Comparison of ENCODE assay signal across 17 cellular contexts in the genomic region with DNA sequence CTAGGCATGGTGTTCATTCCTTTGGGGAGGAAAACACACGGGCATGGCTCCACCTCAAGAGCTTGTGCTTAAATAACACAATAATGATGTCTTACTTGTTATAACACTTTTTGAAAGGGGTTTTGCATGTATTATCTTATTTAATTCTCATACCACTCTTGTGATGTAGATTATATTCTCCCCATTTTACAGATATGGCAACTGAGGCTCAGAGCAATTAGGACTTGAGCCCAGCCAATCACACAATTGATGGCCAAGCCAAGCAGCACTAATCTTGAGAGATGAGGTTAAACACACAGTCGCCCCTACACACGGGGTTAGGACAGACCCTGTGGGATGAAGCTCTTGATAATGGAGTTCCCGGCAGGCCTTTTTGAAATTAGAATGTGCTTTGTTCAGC. TPM values are rescaled to one million over a fixed set of nuclear protein-coding genes. Genes with fewer than 3 reads are reported as not detected.
DNase-seq lines count a peak whose midpoint lies in the region; ATAC-seq, FAIRE-seq and TF ChIP-seq lines count a peak whose summit lies in the region.
"Had no signal": no experiment of that assay in that cellular context is flagged by ENCODE, and none has a peak within 500 bp of the region (broad histone marks: within the 10 kb centered on the region; RNA-seq: fewer than 3 reads in every experiment).

No MANE protein-coding gene starts in this region.

- BruUV-seq in HepG2 (replicated peaks; lab: Mats Ljungman, UMichigan): no TSS peak
- BruUV-seq in K562 (replicated peaks; lab: Mats Ljungman, UMichigan): no TSS peak

- DNase-seq in HepG2 (ENCODE audit: low spot score) (no peak), right lobe of liver (no peak), K562 (ENCODE audit: extremely low read depth in 1 of 4, low spot score in 3 of 4) (no peak)
- DNase-seq in activated T-cell treated with anti-CD3 and anti-CD28 coated beads, Interleukin-2, amount 50 U/mL, for 48 hours: no peak
- DNase-seq in activated T-cell treated with anti-CD3 and anti-CD28 coated beads, Interleukin-2, amount 50 U/mL, for 24 hours: no peak
- DNase-seq: DMS79 treated with DMSO at 0.1 percent for 48 hours, GF-D8 had no signal

- H3K4me3 ChIP-seq in HepG2 (replicated peaks in 1 of 3; ENCODE audit: insufficient read depth in 1 of 3, low read depth in 2 of 3, low read length in 3 of 3) (no peak overlapping the region), right lobe of liver (no peak overlapping the region), K562 (no peak overlapping the region), neutrophil (ENCODE audit: low read depth in 1 of 2, low read length in 1 of 2) (no peak overlapping the region)
- H3K4me3 ChIP-seq: A549; BLaER1 treated with 17β-estradiol and CSF1 and Interleukin-3, amounts not matched to agents 10 nM and 100 nM had no signal

- H3K4me3 Mint-ChIP-seq in activated T-cell treated with anti-CD3 and anti-CD28 coated beads, Interleukin-2, amount 50 U/mL, for 24 hours: no peak overlapping the region
- H3K4me3 Mint-ChIP-seq: B cell; CD4-positive, alpha-beta T cell; CD8-positive, alpha-beta T cell had no signal

- intact Hi-C loops in HepG2 (cut with micrococcal nuclease; ENCODE audit: unreplicated experiment): no loop called here
- intact Hi-C loops in right lobe of liver (cut with DNase I): no loop called here
- intact Hi-C loops in K562 (cut with micrococcal nuclease): no loop called here

- H3K9me3 ChIP-seq in HepG2 (ENCODE audit: low read length) (no peaks in the 10 kb centered on the region), right lobe of liver (no peaks in the 10 kb centered on the region), K562 (replicated peaks; ENCODE audit: control insufficient read depth, insufficient read depth, low read depth, low read length) (no peaks in the 10 kb centered on the region), neutrophil (no peaks in the 10 kb centered on the region)
- H3K9me3 ChIP-seq: A549, Caco-2 had no signal

- TF ChIP-seq POLR2A in HepG2 (IDR thresholded peaks at IDR 0.05; ENCODE audit: insufficient read depth in 1 of 2, low read depth in 2 of 2, low read length in 2 of 2) (no peak), right lobe of liver (IDR thresholded peaks at IDR 0.05) (no peak), K562 (conservative IDR thresholded peaks at IDR 0.05) (no peak)

- H3K9ac ChIP-seq in HepG2 (ENCODE audit: insufficient read depth, low read depth, low read length) (no peak overlapping the region), K562 (ENCODE audit: insufficient read depth in 1 of 2, low read depth in 2 of 2, low read length in 2 of 2) (no peak overlapping the region)
- H3K9ac ChIP-seq: BLaER1 treated with 17β-estradiol and CSF1 and Interleukin-3, amounts not matched to agents 10 nM and 100 nM had no signal

- H3K9me3 Mint-ChIP-seq in activated T-cell treated with anti-CD3 and anti-CD28 coated beads, Interleukin-2, amount 50 U/mL, for 24 hours: no peaks in the 10 kb centered on the region
- H3K9me3 Mint-ChIP-seq: CD4-positive, alpha-beta T cell; CD8-positive, alpha-beta T cell had no signal

- TF ChIP-seq EP300 in HepG2 (IDR thresholded peaks at IDR 0.05; ENCODE audit: low read depth in 2 of 2, low read length in 2 of 2): no peak
- no peak for TF ChIP-seq EP300 in HepG2 (CRISPR knock-in tag; IDR thresholded peaks at IDR 0.05; ENCODE audit: borderline replicate concordance)
- TF ChIP-seq EP300 in K562 (IDR thresholded peaks at IDR 0.05; ENCODE audit: low read length): no peak

- H3K27ac ChIP-seq in HepG2 (ENCODE audit: extremely low read length, insufficient read depth, low read length) (no peak overlapping the region), right lobe of liver (no peak overlapping the region), K562 (ENCODE audit: extremely low read depth, low read depth, low read length) (no peak overlapping the region), neutrophil (peak overlapping the region; percentile 53)
- H3K27ac ChIP-seq: 22Rv1; A549; BLaER1 treated with 17β-estradiol and CSF1 and Interleukin-3, amounts not matched to agents 10 nM and 100 nM; C4-2B had no signal

- H3K36me3 Mint-ChIP-seq in activated T-cell treated with anti-CD3 and anti-CD28 coated beads, Interleukin-2, amount 50 U/mL, for 24 hours (ENCODE audit: low read depth): peaks cover 69% of the 10 kb centered on the region

- no peaks in the 10 kb centered on the region for H3K4me1 ChIP-seq in HepG2 (ENCODE audit: insufficient read depth, low read length)
- H3K4me1 ChIP-seq in right lobe of liver: no peaks in the 10 kb centered on the region
- H3K4me1 ChIP-seq in K562 (replicated peaks in 1 of 2; ENCODE audit: control insufficient read depth in 2 of 2, insufficient read depth in 2 of 2, low read length in 2 of 2): peaks cover 7 to 10% of the 10 kb centered on the region in 2 experiments; a peak in 4 of 5 replicates
- peaks cover 16 to 19% of the 10 kb centered on the region in 2 experiments for H3K4me1 ChIP-seq in neutrophil (ENCODE audit: control insufficient read depth in 1 of 2, insufficient read depth in 1 of 2, low read depth in 1 of 2, low read length in 1 of 2)
- H3K4me1 ChIP-seq: A549, Caco-2 had no signal

- no peak for ATAC-seq in HepG2
- ATAC-seq in right lobe of liver: no peak
- ATAC-seq in K562: no peak
- ATAC-seq: CD8-positive, alpha-beta T cell had no signal

- TF ChIP-seq RAD21 in HepG2 (CRISPR knock-in tag; IDR thresholded peaks at IDR 0.05) (no peak), K562 (CRISPR knock-in tag; conservative IDR thresholded peaks at IDR 0.05 in 1 of 2, IDR thresholded peaks at IDR 0.05 in 1 of 2) (no peak)

- peaks cover 4% of the 10 kb centered on the region for H3K9me1 ChIP-seq in K562 (ENCODE audit: control insufficient read depth, insufficient read depth, low read length)

- FAIRE-seq in HepG2 (lab: Jason Lieb, UNC): no peak
- FAIRE-seq in K562 (lab: Jason Lieb, UNC): no peak
- FAIRE-seq: A549, D721Med had no signal

- peaks cover 12% of the 10 kb centered on the region for H3K27me3 Mint-ChIP-seq in activated T-cell treated with anti-CD3 and anti-CD28 coated beads, Interleukin-2, amount 50 U/mL, for 24 hours
- H3K27me3 Mint-ChIP-seq: B cell; CD4-positive, alpha-beta T cell had no signal

- H2AFZ ChIP-seq in HepG2 (ENCODE audit: low read length): no peak overlapping the region
- H2AFZ ChIP-seq in K562 (ENCODE audit: low read depth, low read length): no peak overlapping the region

- in situ Hi-C loops in HepG2 (cut with HindIII; ENCODE audit: extremely low pct_ligation_motif_present, low pct_unique_long_range_greater_than_20kb) (no loop called here), K562 (cut with MboI) (no loop called here)

- WGBS in HepG2 (ENCODE audit: low lambda C conversion rate): 92% methylated on average over 2 of the region's 4 CpGs
- 80% methylated on average over 3 of the region's 4 CpGs for WGBS in right lobe of liver (ENCODE audit: insufficient coverage, low coverage, low lambda C conversion rate, missing lambda C conversion rate)
- 70% methylated on average over 4 of the region's 4 CpGs for WGBS in K562 (ENCODE audit: insufficient coverage, low coverage, missing lambda C conversion rate)

- H3K79me2 ChIP-seq in HepG2 (ENCODE audit: insufficient read depth, low read length) (no peaks in the 10 kb centered on the region), K562 (ENCODE audit: control insufficient read depth, insufficient read depth, low read length) (peaks cover 5% of the 10 kb centered on the region; the same call in 2 of the 3 replicates)

- H3K36me3 ChIP-seq in HepG2 (replicated peaks in 1 of 2; ENCODE audit: control insufficient read depth in 1 of 2, insufficient read depth in 2 of 2, low read length in 2 of 2) (peaks cover 6 to 34% of the 10 kb centered on the region in 2 experiments; a peak in 3 of 5 replicates), right lobe of liver (peaks cover 0 to 6% (median 3%) of the 10 kb centered on the region in 4 donors), K562 (ENCODE audit: control insufficient read depth, insufficient read depth, low read length) (peaks cover 89% of the 10 kb centered on the region), neutrophil (peaks cover 79% of the 10 kb centered on the region)

- H3K4me2 ChIP-seq in HepG2 (ENCODE audit: low read depth, low read length): no peak overlapping the region
- H3K4me2 ChIP-seq in K562 (ENCODE audit: insufficient read depth, low read length): no peak overlapping the region
- H3K4me2 ChIP-seq: A549; BLaER1 treated with 17β-estradiol and CSF1 and Interleukin-3, amounts not matched to agents 10 nM and 100 nM had no signal

- peaks cover 12% of the 10 kb centered on the region for H3K4me1 Mint-ChIP-seq in activated T-cell treated with anti-CD3 and anti-CD28 coated beads, Interleukin-2, amount 50 U/mL, for 24 hours (ENCODE audit: low read depth)

- H3K27me3 ChIP-seq in HepG2 (ENCODE audit: control insufficient read depth in 1 of 2, insufficient read depth in 2 of 2, low read length in 2 of 2) (no peaks in the 10 kb centered on the region), right lobe of liver (no peaks in the 10 kb centered on the region), K562 (ENCODE audit: control insufficient read depth in 2 of 2, insufficient read depth in 2 of 2, low read length in 2 of 2) (no peaks in the 10 kb centered on the region), neutrophil (no peaks in the 10 kb centered on the region)

- POLR2A ChIA-PET in HepG2 (lab: Yijun Ruan, JAX): no interaction called here
- POLR2A ChIA-PET in K562 (lab: Yijun Ruan, JAX): interaction anchor here (0.6 to 1.3 kb wide), 6 partner anchors 9 to 264 kb away, joined by 3 to 5 read pairs (median 3); no protein-coding TSS in a partner anchor

- no peak for TF ChIP-seq CTCF in HepG2 (CRISPR knock-in tag; IDR thresholded peaks at IDR 0.05)
- TF ChIP-seq CTCF in right lobe of liver (IDR thresholded peaks at IDR 0.05): no peak
- no peak for TF ChIP-seq CTCF in K562 (IDR thresholded peaks at IDR 0.05 in 2 of 3, conservative IDR thresholded peaks at IDR 0.05 in 1 of 3; ENCODE audit: insufficient read depth in 2 of 3, low read depth in 1 of 3, low read length in 3 of 3)
- TF ChIP-seq CTCF in neutrophil (IDR thresholded peaks at IDR 0.05): no peak

- H3K27ac Mint-ChIP-seq in activated T-cell treated with anti-CD3 and anti-CD28 coated beads, Interleukin-2, amount 50 U/mL, for 24 hours: no peak overlapping the region
- H3K27ac Mint-ChIP-seq: B cell; CD4-positive, alpha-beta T cell; CD8-positive, alpha-beta T cell had no signal

- H4K20me1 ChIP-seq in HepG2 (ENCODE audit: insufficient read depth, low read length) (no peaks in the 10 kb centered on the region), K562 (replicated peaks; ENCODE audit: control insufficient read depth, insufficient read depth, low read length) (0 out of 2 replicates have a peak, but pooled peaks cover 7% of the 10 kb centered on the region)

- CTCF ChIA-PET in HepG2 (lab: Yijun Ruan, JAX; ENCODE audit: low intra/inter-chr PET ratio, low total read pairs): interaction anchor here (1.9 kb wide), 1 partner anchor 102 kb away, joined by 6 read pairs; no protein-coding TSS in a partner anchor
- CTCF ChIA-PET in K562 (lab: Yijun Ruan, JAX; ENCODE audit: low intra/inter-chr PET ratio): interaction anchor here (0.6 to 1.2 kb wide), 2 partner anchors 102 kb away, joined by 3 read pairs; no protein-coding TSS in a partner anchor

RNA-seq across cellular contexts. Expression of gene BCORL1, which starts 45.1 kb away (rescaled TPM):
- total RNA-seq in HepG2 (2016; rRNA removed; fragmentation: Illumina TruSeq; extraction: Trizol) (1.4 and 4.1 TPM in 2 replicates), right lobe of liver (1 to 10 TPM; 2.7 to 9.0 (median 4.8) TPM), K562 (2014; rRNA removed) (3.3 and 4.5 TPM in 2 replicates), K562 (2014; rRNA removed; fragmentation: Illumina TruSeq; extraction: Trizol) (1.4 and 2.1 TPM in 2 replicates), K562 (2015; rRNA removed; fragmentation: Illumina TruSeq; extraction: Trizol) (2.1 and 3.3 TPM in 2 replicates), K562 (2021) (26.2 and 29.6 TPM in 2 replicates)
- 1.1 and 1.2 TPM in 2 replicates for total RNA-seq in HepG2 (2016; cell fraction: cytosol; rRNA removed; fragmentation: Illumina TruSeq; extraction: Trizol; ENCODE audit: low read depth)
- 0.84 and 3.6 TPM in 2 replicates for total RNA-seq in HepG2 (2016; cell fraction: insoluble cytoplasmic fraction; rRNA removed; fragmentation: Illumina TruSeq; extraction: Trizol)
- total RNA-seq in HepG2 (2016; cell fraction: membrane; rRNA removed; fragmentation: Illumina TruSeq; extraction: Trizol): 2.2 and 2.8 TPM in 2 replicates
- 3.0 and 4.6 TPM in 2 replicates for total RNA-seq in HepG2 (2016; cell fraction: nucleus; rRNA removed; fragmentation: Illumina TruSeq; extraction: Trizol)
- polyA plus RNA-seq in HepG2 (2011; rRNA removed) (0.67 and 0.71 TPM in 2 replicates), K562 (2011; rRNA removed) (1.0 and 1.7 TPM in 2 replicates), K562 (2014; fragmentation: Illumina TruSeq; extraction: Trizol) (16.2 and 18.2 TPM in 2 replicates), K562 (2014; fragmentation: Nextera tagmentation; extraction: Ambion mirVana) (under 1 TPM; 0.48 to 0.55 TPM), K562 (2014; rRNA removed) (4.3 and 5.0 TPM in 2 replicates)
- polyA plus RNA-seq in HepG2 (2011; cell fraction: cytosol; rRNA removed): 0.45 and 0.51 TPM in 2 replicates
- 2.3 and 3.4 TPM in 2 replicates for polyA plus RNA-seq in HepG2 (2011; cell fraction: nucleus; rRNA removed)
- 4.1 and 4.2 TPM in 2 replicates for polyA plus RNA-seq in HepG2 (2012)
- 0.23 and 0.25 TPM in 2 replicates for polyA plus RNA-seq in HepG2 (2016; cell fraction: cytosol; fragmentation: Illumina TruSeq; extraction: Trizol; ENCODE audit: low read depth)
- 3.5 and 5.3 TPM in 2 replicates for polyA plus RNA-seq in HepG2 (2016; cell fraction: insoluble cytoplasmic fraction; fragmentation: Illumina TruSeq; extraction: Trizol; ENCODE audit: low read depth)
- polyA plus RNA-seq in HepG2 (2016; cell fraction: membrane; fragmentation: Illumina TruSeq; extraction: Trizol; ENCODE audit: low read depth): 0.49 and 0.65 TPM in 2 replicates
- 5.0 and 5.4 TPM in 2 replicates for polyA plus RNA-seq in HepG2 (2016; cell fraction: nucleus; fragmentation: Illumina TruSeq; extraction: Trizol; ENCODE audit: insufficient read depth, low read depth)
- polyA minus RNA-seq in HepG2 (2011; rRNA and poly(A)+ RNA removed; ENCODE audit: low replicate concordance): 1.6 and 3.1 TPM in 2 replicates
- 2.0 and 2.8 TPM in 2 replicates for polyA minus RNA-seq in HepG2 (2011; cell fraction: cytosol; rRNA and poly(A)+ RNA removed)
- 2.1 and 3.0 TPM in 2 replicates for polyA minus RNA-seq in HepG2 (2011; cell fraction: nucleus; rRNA and poly(A)+ RNA removed)
- 14.0 and 23.7 TPM in 2 replicates for total RNA-seq in K562 (2011; cell fraction: chromatin; rRNA removed; ENCODE audit: low replicate concordance)
- 8.3 TPM in 2 replicates for total RNA-seq in K562 (2011; cell fraction: nucleolus; rRNA removed)
- total RNA-seq in K562 (2011; cell fraction: nucleoplasm; rRNA removed): 9.8 and 10.6 TPM in 2 replicates
- polyA plus RNA-seq in K562 (2011; cell fraction: cytosol; rRNA removed): 1.1 and 1.2 TPM in 2 replicates
- 4.0 and 5.7 TPM in 2 replicates for polyA plus RNA-seq in K562 (2011; cell fraction: nucleus; rRNA removed)
- polyA plus RNA-seq in K562 (2012): 9.5 and 11.9 TPM in 2 replicates
- 1.8 and 2.1 TPM in 2 replicates for polyA minus RNA-seq in K562 (2011; rRNA and poly(A)+ RNA removed)
- polyA minus RNA-seq in K562 (2011; cell fraction: cytosol; rRNA and poly(A)+ RNA removed): 7.8 and 13.0 TPM in 2 replicates
- polyA minus RNA-seq in K562 (2011; cell fraction: nucleus; rRNA and poly(A)+ RNA removed): 3.2 and 3.4 TPM in 2 replicates

Comparison
In these comparisons a context has a peak if more than half of its experiments do, and no peak if none do; other contexts are left out.
1. Of the 241 proteins assayed by ChIP-seq in both HepG2 and K562: peak only in HepG2: none; only in K562: KDM1A; in both: none; in neither: 240.